ENCODE assay signal across 8 cellular contexts in genomic region chr17:28745052-28745776, GRCh38. TPM values are rescaled to one million over a fixed set of nuclear protein-coding genes. Genes with fewer than 3 reads are reported as not detected.
DNase-seq lines count a peak whose midpoint lies in the region; ATAC-seq, FAIRE-seq and TF ChIP-seq lines count a peak whose summit lies in the region.

No MANE protein-coding gene starts in this region.

- H3K4me3 ChIP-seq in BLaER1 (peak overlapping the region; percentile 86), HEK293 (ENCODE audit: low read depth, low read length) (peak overlapping the region; percentile 69), dorsolateral prefrontal cortex (peak overlapping the region; percentile 57 to 98 (median 83)), HepG2 (replicated peaks in 1 of 3; ENCODE audit: insufficient read depth in 1 of 3, low read depth in 2 of 3, low read length in 3 of 3) (peak overlapping the region; percentile 72 to 93 (median 74))

- H4K20me1 ChIP-seq in BLaER1: peaks cover 57% of the 10 kb centered on the region
- peaks cover 45% of the 10 kb centered on the region for H4K20me1 ChIP-seq in HepG2 (ENCODE audit: insufficient read depth, low read length)

- TF ChIP-seq RAD21 in HepG2 (CRISPR knock-in tag; IDR thresholded peaks at IDR 0.05): no peak; the same call in 1 of the 2 replicates

- H3K27ac ChIP-seq in BLaER1 (peak overlapping the region; percentile 95), HEK293 (ENCODE audit: extremely low read depth, low read depth, low read length) (peak overlapping the region; percentile 94), dorsolateral prefrontal cortex (peak overlapping the region; percentile 66 to 100 (median 98)), HepG2 (ENCODE audit: extremely low read length, insufficient read depth, low read length) (peak overlapping the region; percentile 95)

- H3K36me3 ChIP-seq in BLaER1 (peaks cover 41% of the 10 kb centered on the region), HEK293 (ENCODE audit: control insufficient read depth in 2 of 2, insufficient read depth in 1 of 2, low read length in 2 of 2) (peaks cover 3 to 62% of the 10 kb centered on the region in 2 experiments; a peak in 2 of 3 replicates), HepG2 (replicated peaks in 1 of 2; ENCODE audit: control insufficient read depth in 1 of 2, insufficient read depth in 2 of 2, low read length in 2 of 2) (peaks cover 36 to 43% of the 10 kb centered on the region in 2 experiments)

- TF ChIP-seq EP300 in HepG2 (IDR thresholded peaks at IDR 0.05; ENCODE audit: low read depth in 2 of 2, low read length in 2 of 2) (0 out of 4 replicates have a peak, but pooled peaks of 1 of the 2 experiments have one; percentile 24), HepG2 (CRISPR knock-in tag; IDR thresholded peaks at IDR 0.05; ENCODE audit: borderline replicate concordance) (0 out of 2 replicates have a peak, but pooled peaks have one; percentile 12)

- H3K4me2 ChIP-seq in BLaER1 (peak overlapping the region; percentile 96), HepG2 (ENCODE audit: low read depth, low read length) (peak overlapping the region; percentile 98)

- H2AFZ ChIP-seq in HepG2 (ENCODE audit: low read length): no peak overlapping the region

- intact Hi-C loops in dorsolateral prefrontal cortex (cut with DNase I): loop anchor here (1.0 to 10.0 kb wide), 3 partner anchors 17 to 157 kb away; partner anchors contain the start of genes DHRS13 (in 2 of the 2) and NEK8 (in 1 of the 2)
- intact Hi-C loops in HepG2 (cut with micrococcal nuclease; ENCODE audit: unreplicated experiment): loop anchor here (1.0 kb wide), 1 partner anchor 17 kb away; the partner anchor contains the start of gene NEK8

- WGBS in HepG2 (ENCODE audit: low lambda C conversion rate): 4% methylated on average over 8 of the region's 28 CpGs

- peak; percentile 68 for ATAC-seq in HepG2
- no peak for ATAC-seq in stimulated activated naive CD8-positive, alpha-beta T cell treated with anti-CD3 and anti-CD28 coated beads, Interleukin-15, Interleukin-2, amounts not matched to agents 100 U/mL and 50 U/mL, for 24 hours
- no peak for ATAC-seq in HG02870 (IDR thresholded peaks at IDR 0.05; ENCODE audit: unreplicated experiment)
- ATAC-seq in HG02885 (IDR thresholded peaks at IDR 0.05; ENCODE audit: poor library complexity, unreplicated experiment): no peak

- BruUV-seq in HepG2 (replicated peaks; lab: Mats Ljungman, UMichigan): no TSS peak

- H3K9me3 ChIP-seq in BLaER1 (no peaks in the 10 kb centered on the region), HEK293 (ENCODE audit: control insufficient read depth, insufficient read depth, low read depth, low read length) (no peaks in the 10 kb centered on the region), HepG2 (ENCODE audit: low read length) (no peaks in the 10 kb centered on the region)

- TF ChIP-seq POLR2A in HepG2 (IDR thresholded peaks at IDR 0.05; ENCODE audit: insufficient read depth in 1 of 2, low read depth in 2 of 2, low read length in 2 of 2): peak; percentile 80 to 88

- H3K9ac ChIP-seq in BLaER1 (peak overlapping the region; percentile 96), HepG2 (ENCODE audit: insufficient read depth, low read depth, low read length) (peak overlapping the region; percentile 98)

- TF ChIP-seq CTCF in HEK293 (tag by site-specific recombination; IDR thresholded peaks at IDR 0.05): no peak
- TF ChIP-seq CTCF in dorsolateral prefrontal cortex (IDR thresholded peaks at IDR 0.05 in 54 of 56, conservative IDR thresholded peaks at IDR 0.05 in 2 of 56; ENCODE audit: low read depth in 1 of 56, partially characterized antibody in 56 of 56): peak in 28 of 56 donors; percentile 7 to 51 (median 26)
- peak; percentile 11; the same call in 1 of the 2 replicates for TF ChIP-seq CTCF in HepG2 (CRISPR knock-in tag; IDR thresholded peaks at IDR 0.05)

- CTCF ChIA-PET in HEK293 (lab: Yijun Ruan, JAX): interaction anchor here (0.5 to 16.7 kb wide), 5 partner anchors 18 to 173 kb away, joined by 3 to 445 read pairs (median 3); partner anchors contain the start of genes NEK8, RPL23A and TLCD1
- CTCF ChIA-PET in HepG2 (lab: Yijun Ruan, JAX; ENCODE audit: low intra/inter-chr PET ratio, low total read pairs): interaction anchor here (2.8 kb wide), 1 partner anchor 18 kb away, joined by 14 read pairs; the partner anchor contains the start of gene TLCD1

- peak; percentile 69 for DNase-seq in RPMI8226
- DNase-seq in dorsolateral prefrontal cortex: peak; percentile 64 to 98 (median 94)
- DNase-seq in HepG2 (ENCODE audit: low spot score): peak; percentile 90
- peak; percentile 35 for DNase-seq in stimulated activated naive CD8-positive, alpha-beta T cell treated with anti-CD3 and anti-CD28 coated beads, Interleukin-15, Interleukin-2, amounts not matched to agents 100 U/mL and 50 U/mL, for 24 hours

- in situ Hi-C loops in HepG2 (cut with HindIII; ENCODE audit: extremely low pct_ligation_motif_present, low pct_unique_long_range_greater_than_20kb): loop anchor here (25.0 kb wide), 1 partner anchor 367 kb away; no protein-coding TSS in a partner anchor

- H3K27me3 ChIP-seq in BLaER1 (no peaks in the 10 kb centered on the region), dorsolateral prefrontal cortex (no peaks in the 10 kb centered on the region), HepG2 (ENCODE audit: control insufficient read depth in 1 of 2, insufficient read depth in 2 of 2, low read length in 2 of 2) (no peaks in the 10 kb centered on the region; a peak in 1 of 5 replicates)

- H3K4me1 ChIP-seq in BLaER1 (peaks cover 60% of the 10 kb centered on the region), HEK293 (ENCODE audit: control insufficient read depth, insufficient read depth, low read length) (peaks cover 11% of the 10 kb centered on the region; the same call in 1 of the 2 replicates), HepG2 (ENCODE audit: insufficient read depth, low read length) (peaks cover 61% of the 10 kb centered on the region)

- POLR2A ChIA-PET in HEK293 (lab: Yijun Ruan, JAX) (interaction anchor here (0.6 to 14.1 kb wide), 10 partner anchors 17 to 204 kb away, joined by 3 to 448 read pairs (median 4); partner anchors contain the start of genes NEK8, RPL23A and TLCD1), HepG2 (lab: Yijun Ruan, JAX) (interaction anchor here (0.8 to 12.3 kb wide), 18 partner anchors 8 to 207 kb away, joined by 3 to 590 read pairs (median 6); partner anchors contain the start of genes BLTP2, DHRS13, FAM222B and FLOT2)

- peaks cover 33% of the 10 kb centered on the region for H3K79me2 ChIP-seq in HepG2 (ENCODE audit: insufficient read depth, low read length)

- peak; percentile 8 for FAIRE-seq in HepG2 (lab: Jason Lieb, UNC)

RNA-seq across cellular contexts. Expression of gene TRAF4, which starts 1.4 kb away (rescaled TPM):
- total RNA-seq in dorsolateral prefrontal cortex (10 to 100 TPM; 16.6 to 92.5 (median 39.5) TPM), HepG2 (2016; rRNA removed; fragmentation: Illumina TruSeq; extraction: Trizol) (56.6 and 89.9 TPM in 2 replicates)
- total RNA-seq in HepG2 (2016; cell fraction: cytosol; rRNA removed; fragmentation: Illumina TruSeq; extraction: Trizol; ENCODE audit: low read depth): 106 and 119 TPM in 2 replicates
- total RNA-seq in HepG2 (2016; cell fraction: insoluble cytoplasmic fraction; rRNA removed; fragmentation: Illumina TruSeq; extraction: Trizol): 49.2 and 95.4 TPM in 2 replicates
- 159 and 170 TPM in 2 replicates for total RNA-seq in HepG2 (2016; cell fraction: membrane; rRNA removed; fragmentation: Illumina TruSeq; extraction: Trizol)
- 106 and 121 TPM in 2 replicates for total RNA-seq in HepG2 (2016; cell fraction: nucleus; rRNA removed; fragmentation: Illumina TruSeq; extraction: Trizol)
- polyA plus RNA-seq in HepG2 (2011; rRNA removed): 86.0 and 108 TPM in 2 replicates
- 63.5 and 85.7 TPM in 2 replicates for polyA plus RNA-seq in HepG2 (2011; cell fraction: cytosol; rRNA removed)
- polyA plus RNA-seq in HepG2 (2011; cell fraction: nucleus; rRNA removed): 436 and 553 TPM in 2 replicates
- polyA plus RNA-seq in HepG2 (2012): 35.8 and 50.8 TPM in 2 replicates
- polyA plus RNA-seq in HepG2 (2016; cell fraction: cytosol; fragmentation: Illumina TruSeq; extraction: Trizol; ENCODE audit: low read depth): 89.5 and 97.9 TPM in 2 replicates
- polyA plus RNA-seq in HepG2 (2016; cell fraction: insoluble cytoplasmic fraction; fragmentation: Illumina TruSeq; extraction: Trizol; ENCODE audit: low read depth): 56.9 and 70.9 TPM in 2 replicates
- polyA plus RNA-seq in HepG2 (2016; cell fraction: membrane; fragmentation: Illumina TruSeq; extraction: Trizol; ENCODE audit: low read depth): 144 TPM in 2 replicates
- 269 and 270 TPM in 2 replicates for polyA plus RNA-seq in HepG2 (2016; cell fraction: nucleus; fragmentation: Illumina TruSeq; extraction: Trizol; ENCODE audit: insufficient read depth, low read depth)
- polyA minus RNA-seq in HepG2 (2011; rRNA and poly(A)+ RNA removed; ENCODE audit: low replicate concordance): 250 and 264 TPM in 2 replicates
- 43.5 and 58.9 TPM in 2 replicates for polyA minus RNA-seq in HepG2 (2011; cell fraction: cytosol; rRNA and poly(A)+ RNA removed)
- polyA minus RNA-seq in HepG2 (2011; cell fraction: nucleus; rRNA and poly(A)+ RNA removed): 197 TPM in 2 replicates

RNA-seq across cellular contexts. Expression of gene NEK8, which starts 16.6 kb away (rescaled TPM):
- 1 to 10 TPM in 118 of 120 experiments, under 1 TPM in 2; 0.96 to 5.8 (median 2.4) TPM for total RNA-seq in dorsolateral prefrontal cortex
- total RNA-seq in HepG2 (2016; rRNA removed; fragmentation: Illumina TruSeq; extraction: Trizol): 4.3 and 5.8 TPM in 2 replicates
- 2.1 and 2.5 TPM in 2 replicates for total RNA-seq in HepG2 (2016; cell fraction: cytosol; rRNA removed; fragmentation: Illumina TruSeq; extraction: Trizol; ENCODE audit: low read depth)
- 4.6 and 5.8 TPM in 2 replicates for total RNA-seq in HepG2 (2016; cell fraction: insoluble cytoplasmic fraction; rRNA removed; fragmentation: Illumina TruSeq; extraction: Trizol)
- 2.2 and 2.8 TPM in 2 replicates for total RNA-seq in HepG2 (2016; cell fraction: membrane; rRNA removed; fragmentation: Illumina TruSeq; extraction: Trizol)
- 7.2 and 8.5 TPM in 2 replicates for total RNA-seq in HepG2 (2016; cell fraction: nucleus; rRNA removed; fragmentation: Illumina TruSeq; extraction: Trizol)
- polyA plus RNA-seq in HepG2 (2011; rRNA removed): 13.5 and 15.6 TPM in 2 replicates
- polyA plus RNA-seq in HepG2 (2011; cell fraction: cytosol; rRNA removed): 6.9 and 8.5 TPM in 2 replicates
- polyA plus RNA-seq in HepG2 (2011; cell fraction: nucleus; rRNA removed): 30.2 and 33.0 TPM in 2 replicates
- polyA plus RNA-seq in HepG2 (2012): 5.5 and 5.8 TPM in 2 replicates
- polyA plus RNA-seq in HepG2 (2016; cell fraction: cytosol; fragmentation: Illumina TruSeq; extraction: Trizol; ENCODE audit: low read depth): 0.73 and 0.88 TPM in 2 replicates
- polyA plus RNA-seq in HepG2 (2016; cell fraction: insoluble cytoplasmic fraction; fragmentation: Illumina TruSeq; extraction: Trizol; ENCODE audit: low read depth): 4.8 and 5.9 TPM in 2 replicates
- 1.9 and 2.3 TPM in 2 replicates for polyA plus RNA-seq in HepG2 (2016; cell fraction: membrane; fragmentation: Illumina TruSeq; extraction: Trizol; ENCODE audit: low read depth)
- polyA plus RNA-seq in HepG2 (2016; cell fraction: nucleus; fragmentation: Illumina TruSeq; extraction: Trizol; ENCODE audit: insufficient read depth, low read depth): 20.8 and 23.8 TPM in 2 replicates
- polyA minus RNA-seq in HepG2 (2011; rRNA and poly(A)+ RNA removed; ENCODE audit: low replicate concordance): 21.9 and 30.0 TPM in 2 replicates
- 1.8 and 2.3 TPM in 2 replicates for polyA minus RNA-seq in HepG2 (2011; cell fraction: cytosol; rRNA and poly(A)+ RNA removed)
- 18.7 and 19.6 TPM in 2 replicates for polyA minus RNA-seq in HepG2 (2011; cell fraction: nucleus; rRNA and poly(A)+ RNA removed)

RNA-seq across cellular contexts. Expression of gene TLCD1, which starts 19.2 kb away (rescaled TPM):
- 10 to 100 TPM in 16 of 120 experiments, 1 to 10 TPM in 104; 2.0 to 22.8 (median 6.6) TPM for total RNA-seq in dorsolateral prefrontal cortex
- 9.6 and 19.6 TPM in 2 replicates for total RNA-seq in HepG2 (2016; rRNA removed; fragmentation: Illumina TruSeq; extraction: Trizol)
- 10.7 and 11.5 TPM in 2 replicates for total RNA-seq in HepG2 (2016; cell fraction: cytosol; rRNA removed; fragmentation: Illumina TruSeq; extraction: Trizol; ENCODE audit: low read depth)
- 10.3 and 16.0 TPM in 2 replicates for total RNA-seq in HepG2 (2016; cell fraction: insoluble cytoplasmic fraction; rRNA removed; fragmentation: Illumina TruSeq; extraction: Trizol)
- 10.0 and 16.0 TPM in 2 replicates for total RNA-seq in HepG2 (2016; cell fraction: membrane; rRNA removed; fragmentation: Illumina TruSeq; extraction: Trizol)
- 9.9 and 10.3 TPM in 2 replicates for total RNA-seq in HepG2 (2016; cell fraction: nucleus; rRNA removed; fragmentation: Illumina TruSeq; extraction: Trizol)
- polyA plus RNA-seq in HepG2 (2011; rRNA removed): 14.9 and 18.1 TPM in 2 replicates
- 20.9 and 25.5 TPM in 2 replicates for polyA plus RNA-seq in HepG2 (2011; cell fraction: cytosol; rRNA removed)
- polyA plus RNA-seq in HepG2 (2011; cell fraction: nucleus; rRNA removed): 6.9 and 8.8 TPM in 2 replicates
- polyA plus RNA-seq in HepG2 (2012): 10.5 and 12.7 TPM in 2 replicates
- 11.3 and 18.1 TPM in 2 replicates for polyA plus RNA-seq in HepG2 (2016; cell fraction: cytosol; fragmentation: Illumina TruSeq; extraction: Trizol; ENCODE audit: low read depth)
- 10.2 and 11.3 TPM in 2 replicates for polyA plus RNA-seq in HepG2 (2016; cell fraction: insoluble cytoplasmic fraction; fragmentation: Illumina TruSeq; extraction: Trizol; ENCODE audit: low read depth)
- 11.2 and 17.1 TPM in 2 replicates for polyA plus RNA-seq in HepG2 (2016; cell fraction: membrane; fragmentation: Illumina TruSeq; extraction: Trizol; ENCODE audit: low read depth)
- 24.7 and 27.8 TPM in 2 replicates for polyA plus RNA-seq in HepG2 (2016; cell fraction: nucleus; fragmentation: Illumina TruSeq; extraction: Trizol; ENCODE audit: insufficient read depth, low read depth)
- 20.6 and 67.0 TPM in 2 replicates for polyA minus RNA-seq in HepG2 (2011; rRNA and poly(A)+ RNA removed; ENCODE audit: low replicate concordance)
- 5.7 and 8.6 TPM in 2 replicates for polyA minus RNA-seq in HepG2 (2011; cell fraction: cytosol; rRNA and poly(A)+ RNA removed)
- polyA minus RNA-seq in HepG2 (2011; cell fraction: nucleus; rRNA and poly(A)+ RNA removed): 6.7 TPM in 2 replicates

RNA-seq across cellular contexts. Expression of gene RPL23A, which starts 25.4 kb away (rescaled TPM):
- 100 to 1,000 TPM; 343 to 754 (median 490) TPM for total RNA-seq in dorsolateral prefrontal cortex
- 1,771 and 1,936 TPM in 2 replicates for total RNA-seq in HepG2 (2016; rRNA removed; fragmentation: Illumina TruSeq; extraction: Trizol)
- total RNA-seq in HepG2 (2016; cell fraction: cytosol; rRNA removed; fragmentation: Illumina TruSeq; extraction: Trizol; ENCODE audit: low read depth): 2,822 and 3,167 TPM in 2 replicates
- 1,674 and 1,907 TPM in 2 replicates for total RNA-seq in HepG2 (2016; cell fraction: insoluble cytoplasmic fraction; rRNA removed; fragmentation: Illumina TruSeq; extraction: Trizol)
- total RNA-seq in HepG2 (2016; cell fraction: membrane; rRNA removed; fragmentation: Illumina TruSeq; extraction: Trizol): 3,777 and 4,030 TPM in 2 replicates
- 614 and 698 TPM in 2 replicates for total RNA-seq in HepG2 (2016; cell fraction: nucleus; rRNA removed; fragmentation: Illumina TruSeq; extraction: Trizol)
- 1,550 and 1,876 TPM in 2 replicates for polyA plus RNA-seq in HepG2 (2011; rRNA removed)
- polyA plus RNA-seq in HepG2 (2011; cell fraction: cytosol; rRNA removed): 799 and 1,152 TPM in 2 replicates
- 254 and 402 TPM in 2 replicates for polyA plus RNA-seq in HepG2 (2011; cell fraction: nucleus; rRNA removed)
- polyA plus RNA-seq in HepG2 (2012): 2,570 and 3,235 TPM in 2 replicates
- 2,876 and 3,535 TPM in 2 replicates for polyA plus RNA-seq in HepG2 (2016; cell fraction: cytosol; fragmentation: Illumina TruSeq; extraction: Trizol; ENCODE audit: low read depth)
- 1,761 and 1,897 TPM in 2 replicates for polyA plus RNA-seq in HepG2 (2016; cell fraction: insoluble cytoplasmic fraction; fragmentation: Illumina TruSeq; extraction: Trizol; ENCODE audit: low read depth)
- polyA plus RNA-seq in HepG2 (2016; cell fraction: membrane; fragmentation: Illumina TruSeq; extraction: Trizol; ENCODE audit: low read depth): 3,540 and 3,833 TPM in 2 replicates
- 1,018 and 1,064 TPM in 2 replicates for polyA plus RNA-seq in HepG2 (2016; cell fraction: nucleus; fragmentation: Illumina TruSeq; extraction: Trizol; ENCODE audit: insufficient read depth, low read depth)
- 414 and 1,016 TPM in 2 replicates for polyA minus RNA-seq in HepG2 (2011; rRNA and poly(A)+ RNA removed; ENCODE audit: low replicate concordance)
- 538 and 592 TPM in 2 replicates for polyA minus RNA-seq in HepG2 (2011; cell fraction: cytosol; rRNA and poly(A)+ RNA removed)
- polyA minus RNA-seq in HepG2 (2011; cell fraction: nucleus; rRNA and poly(A)+ RNA removed): 303 and 433 TPM in 2 replicates

RNA-seq across cellular contexts. Expression of gene RAB34, which starts 27.5 kb away (rescaled TPM):
- total RNA-seq in dorsolateral prefrontal cortex: 10 to 100 TPM; 12.0 to 55.8 (median 25.0) TPM
- total RNA-seq in HepG2 (2016; rRNA removed; fragmentation: Illumina TruSeq; extraction: Trizol): 0.49 TPM in 1 of 2 replicates, not detected in the other
- not detected in 2 replicates for total RNA-seq in HepG2 (2016; cell fraction: cytosol; rRNA removed; fragmentation: Illumina TruSeq; extraction: Trizol; ENCODE audit: low read depth)
- 0.17 TPM in 1 of 2 replicates, not detected in the other for total RNA-seq in HepG2 (2016; cell fraction: insoluble cytoplasmic fraction; rRNA removed; fragmentation: Illumina TruSeq; extraction: Trizol)
- 0.41 TPM in 1 of 2 replicates, not detected in the other for total RNA-seq in HepG2 (2016; cell fraction: membrane; rRNA removed; fragmentation: Illumina TruSeq; extraction: Trizol)
- not detected in 2 replicates for total RNA-seq in HepG2 (2016; cell fraction: nucleus; rRNA removed; fragmentation: Illumina TruSeq; extraction: Trizol)
- polyA plus RNA-seq in HepG2 (2011; rRNA removed): not detected in 2 replicates
- polyA plus RNA-seq in HepG2 (2011; cell fraction: cytosol; rRNA removed): 0.16 and 0.24 TPM in 2 replicates
- polyA plus RNA-seq in HepG2 (2011; cell fraction: nucleus; rRNA removed): 0.31 and 0.50 TPM in 2 replicates
- polyA plus RNA-seq in HepG2 (2012): not detected in 2 replicates
- not detected in 2 replicates for polyA plus RNA-seq in HepG2 (2016; cell fraction: cytosol; fragmentation: Illumina TruSeq; extraction: Trizol; ENCODE audit: low read depth)
- polyA plus RNA-seq in HepG2 (2016; cell fraction: insoluble cytoplasmic fraction; fragmentation: Illumina TruSeq; extraction: Trizol; ENCODE audit: low read depth): 0.43 TPM in 1 of 2 replicates, not detected in the other
- not detected in 2 replicates for polyA plus RNA-seq in HepG2 (2016; cell fraction: membrane; fragmentation: Illumina TruSeq; extraction: Trizol; ENCODE audit: low read depth)
- polyA plus RNA-seq in HepG2 (2016; cell fraction: nucleus; fragmentation: Illumina TruSeq; extraction: Trizol; ENCODE audit: insufficient read depth, low read depth): 1.2 TPM in 1 of 2 replicates, not detected in the other
- 0.36 and 236 TPM in 2 replicates for polyA minus RNA-seq in HepG2 (2011; rRNA and poly(A)+ RNA removed; ENCODE audit: low replicate concordance)
- 1.6 and 2.4 TPM in 2 replicates for polyA minus RNA-seq in HepG2 (2011; cell fraction: cytosol; rRNA and poly(A)+ RNA removed)
- 0.52 and 0.62 TPM in 2 replicates for polyA minus RNA-seq in HepG2 (2011; cell fraction: nucleus; rRNA and poly(A)+ RNA removed)

Comparison
In these comparisons a context has a peak if more than half of its experiments do, and no peak if none do; other contexts are left out.
1. DNase-seq: peak in every context shown above with its lines; median percentile 94 in dorsolateral prefrontal cortex; 90 in HepG2; 69 in RPMI8226; 35 in stimulated activated naive CD8-positive, alpha-beta T cell treated with anti-CD3 and anti-CD28 coated beads, Interleukin-15, Interleukin-2, amounts not matched to agents 100 U/mL and 50 U/mL, for 24 hours.